Comparison of ENCODE assay signal across 24 cellular contexts in genomic region chr1:195325181-195325580, GRCh38.
"Had no signal": no experiment of that assay in that cellular context is flagged by ENCODE, and none has a peak within 500 bp of the region (broad histone marks: within the 10 kb centered on the region; RNA-seq: fewer than 3 reads in every experiment).

No MANE protein-coding gene starts in this region.

- H3K27ac ChIP-seq: RWPE1, SJSA1, SK-N-MC had no signal

- H3K36me3 ChIP-seq: MG63, SJSA1 had no signal

- DNase-seq: IMR-90, Karpas-422, KG1, MG63, NCI-H1092, NCI-H1105 treated with DMSO at 0.1 percent for 48 hours, NCI-H1417 treated with DMSO at 0.1 percent for 48 hours, NCI-H146, NCI-H1694 treated with DMSO at 0.1 percent for 48 hours, NCI-H1930, NCI-H2081, NCI-H2171, NCI-H226, NCI-H446, NCI-H510A, NCI-H524 treated with DMSO at 0.1 percent for 48 hours, NCI-H69, NCI-H774, SIG-M5 had no signal

- ATAC-seq: HepG2, Panc1 had no signal

- FAIRE-seq: HepG2 had no signal

- H3K4me1 ChIP-seq: SJSA1 had no signal

- H3K4me3 ChIP-seq: MG63, SJSA1, SK-N-MC had no signal

- H3K27me3 ChIP-seq: MG63, SJSA1 had no signal

- H3K9me3 ChIP-seq: MG63, SJSA1 had no signal
